ENCODE assay signal across 12 cellular contexts in genomic region chr14:93186461-93186860, GRCh38. TPM values are rescaled to one million over a fixed set of nuclear protein-coding genes. Genes with fewer than 3 reads are reported as not detected.
DNase-seq lines count a peak whose midpoint lies in the region; ATAC-seq and TF ChIP-seq lines count a peak whose summit lies in the region.
"Had no signal": no experiment of that assay in that cellular context is flagged by ENCODE, and none has a peak within 500 bp of the region (broad histone marks: within the 10 kb centered on the region; RNA-seq: fewer than 3 reads in every experiment).

No MANE protein-coding gene starts in this region.

- no peak overlapping the region for H3K27ac ChIP-seq in Panc1 (ENCODE audit: low read length)
- H3K27ac ChIP-seq: SJSA1 had no signal

- ATAC-seq in activated T-cell treated with anti-CD3 and anti-CD28 coated beads, Interleukin-2, amount 50 U/mL, for 4 hours, result no peak
- ATAC-seq in Panc1 (no peak), HG03025 (IDR thresholded peaks at IDR 0.05; ENCODE audit: low FRiP score, unreplicated experiment) (no peak)
- ATAC-seq in stimulated activated effector memory CD8-positive, alpha-beta T cell treated with anti-CD3 and anti-CD28 coated beads, Interleukin-12 subunit alpha, Interleukin-12 subunit beta, amount 100 ng/mL, for 72 hours, result no peak
- ATAC-seq: left lung; stimulated activated naive CD8-positive, alpha-beta T cell treated with anti-CD3 and anti-CD28 coated beads, Interleukin-15, Interleukin-2, amounts not matched to agents 100 U/mL and 50 U/mL, for 24 hours had no signal

- no peak for DNase-seq in activated T-cell treated with anti-CD3 and anti-CD28 coated beads, Interleukin-2, amount 50 U/mL, for 4 hours
- no peak for DNase-seq in activated T-cell treated with anti-CD3 and anti-CD28 coated beads, Interleukin-2, amount 50 U/mL, for 1 hour
- DNase-seq in Panc1 (ENCODE audit: low read depth, low spot score), result no peak
- DNase-seq in epithelial cell of esophagus (ENCODE audit: low read depth), result peak; percentile 13
- DNase-seq in stimulated activated effector memory CD8-positive, alpha-beta T cell treated with anti-CD3 and anti-CD28 coated beads, Interleukin-12 subunit alpha, Interleukin-12 subunit beta, amount 100 ng/mL, for 72 hours (ENCODE audit: low spot score in 2 of 2), result no peak
- DNase-seq in amniotic stem cell (lab: John Stamatoyannopoulos, UW), result no peak
- no peak for DNase-seq in NCI-H1105 (lab: John Stamatoyannopoulos, UW)
- DNase-seq: activated naive CD4-positive, alpha-beta T cell; left lung; stimulated activated naive CD8-positive, alpha-beta T cell treated with anti-CD3 and anti-CD28 coated beads, Interleukin-15, Interleukin-2, amounts not matched to agents 100 U/mL and 50 U/mL, for 24 hours had no signal

- no peak overlapping the region for H3K27ac Mint-ChIP-seq in stimulated activated effector memory CD8-positive, alpha-beta T cell treated with anti-CD3 and anti-CD28 coated beads, Interleukin-12 subunit alpha, Interleukin-12 subunit beta, amount 100 ng/mL, for 72 hours

- intact Hi-C loops in Panc1 (cut with micrococcal nuclease; ENCODE audit: unreplicated experiment), result no loop called here

- peaks cover 16% of the 10 kb centered on the region for H3K36me3 Mint-ChIP-seq in activated T-cell treated with anti-CD3 and anti-CD28 coated beads, Interleukin-2, amount 50 U/mL, for 4 hours (ENCODE audit: insufficient read depth)
- peaks cover 66% of the 10 kb centered on the region for H3K36me3 Mint-ChIP-seq in stimulated activated effector memory CD8-positive, alpha-beta T cell treated with anti-CD3 and anti-CD28 coated beads, Interleukin-12 subunit alpha, Interleukin-12 subunit beta, amount 100 ng/mL, for 72 hours

- peaks cover 6% of the 10 kb centered on the region; the same call in 1 of the 2 replicates for H3K4me1 ChIP-seq in Panc1 (ENCODE audit: control insufficient read depth, insufficient read depth, low read length)

- H3K27me3 ChIP-seq in Panc1 (ENCODE audit: control insufficient read depth, insufficient read depth, low read length), result no peaks in the 10 kb centered on the region
- H3K27me3 ChIP-seq: left lung, SJSA1 had no signal

- H3K27me3 Mint-ChIP-seq in activated T-cell treated with anti-CD3 and anti-CD28 coated beads, Interleukin-2, amount 50 U/mL, for 4 hours (ENCODE audit: low read depth), result no peaks in the 10 kb centered on the region

- H3K4me3 ChIP-seq in Panc1 (ENCODE audit: low read depth in 2 of 2, low read length in 2 of 2) (no peak overlapping the region), epithelial cell of esophagus (ENCODE audit: low read length) (no peak overlapping the region)
- H3K4me3 ChIP-seq: SJSA1 had no signal

- H3K4me1 Mint-ChIP-seq in activated T-cell treated with anti-CD3 and anti-CD28 coated beads, Interleukin-2, amount 50 U/mL, for 4 hours (ENCODE audit: low read depth), result peaks cover 40% of the 10 kb centered on the region
- peaks cover 34% of the 10 kb centered on the region for H3K4me1 Mint-ChIP-seq in stimulated activated effector memory CD8-positive, alpha-beta T cell treated with anti-CD3 and anti-CD28 coated beads, Interleukin-12 subunit alpha, Interleukin-12 subunit beta, amount 100 ng/mL, for 72 hours

- H3K36me3 ChIP-seq in Panc1 (ENCODE audit: control insufficient read depth, insufficient read depth, low read length), result peaks cover 2% of the 10 kb centered on the region

- TSS peak; percentile 84 for BruUV-seq in Panc1 (replicated peaks; lab: Mats Ljungman, UMichigan)

- no peak for TF ChIP-seq CTCF in Panc1 (IDR thresholded peaks at IDR 0.05)
- no peak for TF ChIP-seq CTCF in epithelial cell of esophagus (IDR thresholded peaks at IDR 0.05; ENCODE audit: insufficient read depth, low read depth, low read length, missing control alignments)

- no peaks in the 10 kb centered on the region for H3K9me3 Mint-ChIP-seq in activated T-cell treated with anti-CD3 and anti-CD28 coated beads, Interleukin-2, amount 50 U/mL, for 4 hours
- no peaks in the 10 kb centered on the region for H3K9me3 Mint-ChIP-seq in stimulated activated effector memory CD8-positive, alpha-beta T cell treated with anti-CD3 and anti-CD28 coated beads, Interleukin-12 subunit alpha, Interleukin-12 subunit beta, amount 100 ng/mL, for 72 hours

- in situ Hi-C loops in Panc1 (cut with HindIII; ENCODE audit: low pct_unique_long_range_greater_than_20kb, low sequenced_read_pairs), result no loop called here

- H3K4me3 Mint-ChIP-seq in activated T-cell treated with anti-CD3 and anti-CD28 coated beads, Interleukin-2, amount 50 U/mL, for 4 hours, result peak overlapping the region; percentile 73
- H3K4me3 Mint-ChIP-seq in stimulated activated effector memory CD8-positive, alpha-beta T cell treated with anti-CD3 and anti-CD28 coated beads, Interleukin-12 subunit alpha, Interleukin-12 subunit beta, amount 100 ng/mL, for 72 hours, result peak overlapping the region; percentile 82

- POLR2A ChIA-PET in Panc1 (lab: Charles Lee), result no interaction called here

- CTCF ChIA-PET in Panc1 (lab: Charles Lee), result no interaction called here

- H3K9me3 ChIP-seq in Panc1 (ENCODE audit: control insufficient read depth, insufficient read depth, low read depth, low read length), result no peaks in the 10 kb centered on the region
- H3K9me3 ChIP-seq: left lung, SJSA1 had no signal

RNA-seq across cellular contexts. Expression of gene LYSET, which starts 1.3 kb away (rescaled TPM):
- total RNA-seq in activated T-cell treated with anti-CD3 and anti-CD28 coated beads, Interleukin-2, amount 50 U/mL, for 4 hours, result 10 to 100 TPM; 20.0 to 21.0 (median 20.7) TPM
- total RNA-seq in Panc1 (2021; ENCODE audit: unreplicated experiment), result 20.9 TPM
- polyA plus RNA-seq in Panc1 (2012; ENCODE audit: insufficient read length), result 9.0 TPM

RNA-seq across cellular contexts. Expression of gene MOAP1, which starts 1.8 kb away (rescaled TPM):
- 10 to 100 TPM; 15.9 to 19.3 (median 16.8) TPM for total RNA-seq in activated T-cell treated with anti-CD3 and anti-CD28 coated beads, Interleukin-2, amount 50 U/mL, for 4 hours
- total RNA-seq in Panc1 (2021; ENCODE audit: unreplicated experiment), result 6.9 TPM
- 6.5 TPM for polyA plus RNA-seq in Panc1 (2012; ENCODE audit: insufficient read length)

RNA-seq across cellular contexts. Expression of gene GON7, which starts 20.4 kb away (rescaled TPM):
- total RNA-seq in activated T-cell treated with anti-CD3 and anti-CD28 coated beads, Interleukin-2, amount 50 U/mL, for 4 hours, result 10 to 100 TPM; 16.0 to 17.7 (median 16.9) TPM
- total RNA-seq in Panc1 (2021; ENCODE audit: unreplicated experiment), result 9.5 TPM
- 10.6 TPM for polyA plus RNA-seq in Panc1 (2012; ENCODE audit: insufficient read length)

RNA-seq across cellular contexts. Expression of gene UBR7, which starts 20.6 kb away (rescaled TPM):
- 10 to 100 TPM; 25.4 to 30.2 (median 27.0) TPM for total RNA-seq in activated T-cell treated with anti-CD3 and anti-CD28 coated beads, Interleukin-2, amount 50 U/mL, for 4 hours
- total RNA-seq in Panc1 (2021; ENCODE audit: unreplicated experiment), result 19.9 TPM
- 13.7 TPM for polyA plus RNA-seq in Panc1 (2012; ENCODE audit: insufficient read length)
